ENCODE assay signal across 1 cellular context in genomic region chr16:88233621-88234441, GRCh38.
TF ChIP-seq lines count a peak whose summit lies in the region.
"Not testable (repeated sequence)": the region's sequence is repeated elsewhere in the genome, so short reads cannot be mapped to it uniquely, and the experiment has no call there.

No MANE protein-coding gene starts in this region.

TF ChIP-seq in HepG2, 621 proteins besides CTCF, POLR2A, EP300 and RAD21 (continued from another document):
- TF ChIP-seq TCF7 (IDR thresholded peaks at IDR 0.05; ENCODE audit: low read depth) (peak; percentile 75), FOXA1 (CRISPR knock-in tag; IDR thresholded peaks at IDR 0.05) (peak; percentile 40; the same call in 1 of the 2 replicates), FOSL2 (CRISPR knock-in tag; IDR thresholded peaks at IDR 0.05) (peak; percentile 47), FOXK1 (CRISPR knock-in tag; IDR thresholded peaks at IDR 0.05; ENCODE audit: borderline replicate concordance, low read depth) (0 out of 2 replicates have a peak, but pooled peaks have one; percentile 19), ISL2 (CRISPR knock-in tag; IDR thresholded peaks at IDR 0.05) (0 out of 2 replicates have a peak, but pooled peaks have one; percentile 3), HNF4A (CRISPR knock-in tag; IDR thresholded peaks at IDR 0.05) (peak; percentile 56), NR2F6 (CRISPR knock-in tag; IDR thresholded peaks at IDR 0.05) (0 out of 2 replicates have a peak, but pooled peaks have one; percentile 8), RARA (CRISPR knock-in tag; IDR thresholded peaks at IDR 0.05) (peak; percentile 65; the same call in 1 of the 2 replicates), THAP11 (CRISPR knock-in tag; IDR thresholded peaks at IDR 0.05) (0 out of 2 replicates have a peak, but pooled peaks have one; percentile 15), SIX1 (CRISPR knock-in tag; IDR thresholded peaks at IDR 0.05; ENCODE audit: borderline replicate concordance) (peak; percentile 9; the same call in 1 of the 2 replicates), ZNF232 (CRISPR knock-in tag; IDR thresholded peaks at IDR 0.05; ENCODE audit: borderline replicate concordance) (0 out of 2 replicates have a peak, but pooled peaks have one; percentile 45), ZNF644 (CRISPR knock-in tag; IDR thresholded peaks at IDR 0.05; ENCODE audit: low read depth) (0 out of 2 replicates have a peak, but pooled peaks have one; percentile 19), HMG20A (CRISPR knock-in tag; IDR thresholded peaks at IDR 0.05; ENCODE audit: borderline replicate concordance) (0 out of 2 replicates have a peak, but pooled peaks have one; percentile 36), ZNF724P (CRISPR knock-in tag; IDR thresholded peaks at IDR 0.05; ENCODE audit: borderline replicate concordance) (0 out of 2 replicates have a peak, but pooled peaks have one; percentile 26), HDAC1 (CRISPR knock-in tag; IDR thresholded peaks at IDR 0.05) (peak; percentile 10; the same call in 1 of the 2 replicates), ZBTB43 (CRISPR knock-in tag; conservative IDR thresholded peaks at IDR 0.05) (peak; percentile 36; the same call in 1 of the 2 replicates), KMT2A (CRISPR knock-in tag; IDR thresholded peaks at IDR 0.05) (0 out of 2 replicates have a peak, but pooled peaks have one; percentile 33)
- TF ChIP-seq, protein P1, sequence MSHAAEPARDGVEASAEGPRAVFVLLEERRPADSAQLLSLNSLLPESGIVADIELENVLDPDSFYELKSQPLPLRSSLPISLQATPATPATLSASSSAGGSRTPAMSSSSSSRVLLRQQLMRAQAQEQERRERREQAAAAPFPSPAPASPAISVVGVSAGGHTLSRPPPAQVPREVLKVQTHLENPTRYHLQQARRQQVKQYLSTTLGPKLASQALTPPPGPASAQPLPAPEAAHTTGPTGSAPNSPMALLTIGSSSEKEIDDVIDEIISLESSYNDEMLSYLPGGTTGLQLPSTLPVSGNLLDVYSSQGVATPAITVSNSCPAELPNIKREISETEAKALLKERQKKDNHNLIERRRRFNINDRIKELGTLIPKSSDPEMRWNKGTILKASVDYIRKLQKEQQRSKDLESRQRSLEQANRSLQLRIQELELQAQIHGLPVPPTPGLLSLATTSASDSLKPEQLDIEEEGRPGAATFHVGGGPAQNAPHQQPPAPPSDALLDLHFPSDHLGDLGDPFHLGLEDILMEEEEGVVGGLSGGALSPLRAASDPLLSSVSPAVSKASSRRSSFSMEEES (CRISPR knock-in tag; IDR thresholded peaks at IDR 0.05): 0 out of 2 replicates have a peak, but pooled peaks have one; percentile 49
- TF ChIP-seq, protein P2, sequence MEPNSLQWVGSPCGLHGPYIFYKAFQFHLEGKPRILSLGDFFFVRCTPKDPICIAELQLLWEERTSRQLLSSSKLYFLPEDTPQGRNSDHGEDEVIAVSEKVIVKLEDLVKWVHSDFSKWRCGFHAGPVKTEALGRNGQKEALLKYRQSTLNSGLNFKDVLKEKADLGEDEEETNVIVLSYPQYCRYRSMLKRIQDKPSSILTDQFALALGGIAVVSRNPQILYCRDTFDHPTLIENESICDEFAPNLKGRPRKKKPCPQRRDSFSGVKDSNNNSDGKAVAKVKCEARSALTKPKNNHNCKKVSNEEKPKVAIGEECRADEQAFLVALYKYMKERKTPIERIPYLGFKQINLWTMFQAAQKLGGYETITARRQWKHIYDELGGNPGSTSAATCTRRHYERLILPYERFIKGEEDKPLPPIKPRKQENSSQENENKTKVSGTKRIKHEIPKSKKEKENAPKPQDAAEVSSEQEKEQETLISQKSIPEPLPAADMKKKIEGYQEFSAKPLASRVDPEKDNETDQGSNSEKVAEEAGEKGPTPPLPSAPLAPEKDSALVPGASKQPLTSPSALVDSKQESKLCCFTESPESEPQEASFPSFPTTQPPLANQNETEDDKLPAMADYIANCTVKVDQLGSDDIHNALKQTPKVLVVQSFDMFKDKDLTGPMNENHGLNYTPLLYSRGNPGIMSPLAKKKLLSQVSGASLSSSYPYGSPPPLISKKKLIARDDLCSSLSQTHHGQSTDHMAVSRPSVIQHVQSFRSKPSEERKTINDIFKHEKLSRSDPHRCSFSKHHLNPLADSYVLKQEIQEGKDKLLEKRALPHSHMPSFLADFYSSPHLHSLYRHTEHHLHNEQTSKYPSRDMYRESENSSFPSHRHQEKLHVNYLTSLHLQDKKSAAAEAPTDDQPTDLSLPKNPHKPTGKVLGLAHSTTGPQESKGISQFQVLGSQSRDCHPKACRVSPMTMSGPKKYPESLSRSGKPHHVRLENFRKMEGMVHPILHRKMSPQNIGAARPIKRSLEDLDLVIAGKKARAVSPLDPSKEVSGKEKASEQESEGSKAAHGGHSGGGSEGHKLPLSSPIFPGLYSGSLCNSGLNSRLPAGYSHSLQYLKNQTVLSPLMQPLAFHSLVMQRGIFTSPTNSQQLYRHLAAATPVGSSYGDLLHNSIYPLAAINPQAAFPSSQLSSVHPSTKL (CRISPR knock-in tag; IDR thresholded peaks at IDR 0.05): peak; percentile 29; the same call in 1 of the 2 replicates
- not testable (repeated sequence) for TF ChIP-seq FOXA1, NR2F6 (IDR thresholded peaks at IDR 0.05)
- TF ChIP-seq, protein P3, sequence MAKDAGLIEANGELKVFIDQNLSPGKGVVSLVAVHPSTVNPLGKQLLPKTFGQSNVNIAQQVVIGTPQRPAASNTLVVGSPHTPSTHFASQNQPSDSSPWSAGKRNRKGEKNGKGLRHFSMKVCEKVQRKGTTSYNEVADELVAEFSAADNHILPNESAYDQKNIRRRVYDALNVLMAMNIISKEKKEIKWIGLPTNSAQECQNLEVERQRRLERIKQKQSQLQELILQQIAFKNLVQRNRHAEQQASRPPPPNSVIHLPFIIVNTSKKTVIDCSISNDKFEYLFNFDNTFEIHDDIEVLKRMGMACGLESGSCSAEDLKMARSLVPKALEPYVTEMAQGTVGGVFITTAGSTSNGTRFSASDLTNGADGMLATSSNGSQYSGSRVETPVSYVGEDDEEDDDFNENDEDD (CRISPR knock-in tag; IDR thresholded peaks at IDR 0.05; ENCODE audit: borderline replicate concordance): peak; percentile 37; the same call in 1 of the 2 replicates
